ENCODE assay signal across 24 cellular contexts in the genomic region with DNA sequence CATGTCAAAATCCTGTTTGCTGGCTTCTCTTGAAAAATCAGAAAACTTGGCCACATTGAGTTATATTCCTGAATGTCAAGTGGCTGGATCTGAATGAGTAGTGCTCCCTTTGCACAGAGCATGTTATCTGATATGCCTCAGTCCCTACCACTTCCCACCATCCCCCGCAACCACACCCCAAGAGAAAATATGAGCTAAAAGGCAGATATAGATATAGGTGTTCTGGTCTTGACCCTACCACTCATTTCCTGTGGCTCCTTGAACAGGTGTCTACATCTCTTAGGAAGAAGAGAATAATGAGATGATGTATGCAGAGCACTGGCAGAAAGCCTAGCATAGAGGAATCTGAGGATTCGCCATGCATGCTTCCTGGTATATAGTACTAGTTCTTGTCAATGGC.
"Had no signal": no experiment of that assay in that cellular context is flagged by ENCODE, and none has a peak within 500 bp of the region (broad histone marks: within the 10 kb centered on the region; RNA-seq: fewer than 3 reads in every experiment).

No MANE protein-coding gene starts in this region.

- H3K4me1 Mint-ChIP-seq: activated CD4-positive, alpha-beta T cell treated with anti-CD3 and anti-CD28 coated beads for 36 hours; activated naive CD8-positive, alpha-beta T cell treated with anti-CD3 and anti-CD28 coated beads for 36 hours; brain had no signal

- FAIRE-seq: frontal cortex had no signal

- H3K36me3 ChIP-seq: adrenal gland, ascending aorta, left lung, right atrium auricular region, spleen, tibial nerve had no signal

- H3K27me3 ChIP-seq: adrenal gland, ascending aorta, dorsolateral prefrontal cortex, left lung, right atrium auricular region, spleen, tibial nerve had no signal

- ATAC-seq: activated CD4-positive, alpha-beta T cell treated with anti-CD3 and anti-CD28 coated beads for 36 hours; mucosa of descending colon; natural killer cell treated with Interleukin-12 subunit alpha and Interleukin-12 subunit beta and Interleukin-15 and Interleukin-18, amount 100 ng/mL, for 72 hours had no signal

- H3K4me3 Mint-ChIP-seq: activated CD4-positive, alpha-beta T cell treated with anti-CD3 and anti-CD28 coated beads for 36 hours; activated naive CD4-positive, alpha-beta T cell treated with anti-CD3 and anti-CD28 coated beads for 36 hours; activated naive CD8-positive, alpha-beta T cell treated with anti-CD3 and anti-CD28 coated beads for 36 hours; brain; natural killer cell treated with Interleukin-12 subunit alpha and Interleukin-12 subunit beta and Interleukin-15 and Interleukin-18, amount 100 ng/mL, for 72 hours had no signal

- H3K9me3 ChIP-seq: adrenal gland, ascending aorta, left lung, mucosa of descending colon, right atrium auricular region, spleen, tibial nerve had no signal

- H3K27me3 Mint-ChIP-seq: activated CD4-positive, alpha-beta T cell treated with anti-CD3 and anti-CD28 coated beads for 36 hours; activated naive CD8-positive, alpha-beta T cell treated with anti-CD3 and anti-CD28 coated beads for 36 hours had no signal

- DNase-seq: activated CD4-positive, alpha-beta T cell treated with anti-CD3 and anti-CD28 coated beads for 36 hours; activated CD4-positive, alpha-beta T cell treated with anti-CD3 and anti-CD28 coated beads, Interleukin-2, amount 50 U/mL, for 4 hours; activated CD4-positive, CD25-positive, alpha-beta regulatory T cell; activated effector memory CD4-positive, alpha-beta T cell treated with Interleukin-2 at 50 U/mL for 16 hours; activated naive CD4-positive, alpha-beta T cell treated with anti-CD3 and anti-CD28 coated beads for 36 hours; activated naive CD8-positive, alpha-beta T cell treated with anti-CD3 and anti-CD28 coated beads for 36 hours; activated T-cell treated with anti-CD3 and anti-CD28 coated beads for 4 hours; dorsolateral prefrontal cortex; effector memory CD4-positive, alpha-beta T cell; kidney glomerular epithelial cell; left lung; mesendoderm; mucosa of descending colon; spleen; stimulated activated naive CD4-positive, alpha-beta T cell had no signal

- H3K36me3 Mint-ChIP-seq: activated naive CD8-positive, alpha-beta T cell treated with anti-CD3 and anti-CD28 coated beads for 36 hours; brain; natural killer cell treated with Interleukin-12 subunit alpha and Interleukin-12 subunit beta and Interleukin-15 and Interleukin-18, amount 100 ng/mL, for 72 hours had no signal

- H3K4me3 ChIP-seq: adrenal gland, ascending aorta, coronary artery, dorsolateral prefrontal cortex, left lung, lung, mucosa of descending colon, right atrium auricular region, spleen, tibial nerve had no signal

- H3K27ac ChIP-seq: adrenal gland, ascending aorta, coronary artery, dorsolateral prefrontal cortex, left lung, right atrium auricular region, spleen, tibial nerve had no signal

- H3K9me3 Mint-ChIP-seq: activated naive CD4-positive, alpha-beta T cell treated with anti-CD3 and anti-CD28 coated beads for 36 hours; activated naive CD8-positive, alpha-beta T cell treated with anti-CD3 and anti-CD28 coated beads for 36 hours; brain; natural killer cell treated with Interleukin-12 subunit alpha and Interleukin-12 subunit beta and Interleukin-15 and Interleukin-18, amount 100 ng/mL, for 72 hours had no signal

- H3K4me1 ChIP-seq: ascending aorta had no signal
